Comparison of ENCODE assay signal across 9 cellular contexts in the genomic region with DNA sequence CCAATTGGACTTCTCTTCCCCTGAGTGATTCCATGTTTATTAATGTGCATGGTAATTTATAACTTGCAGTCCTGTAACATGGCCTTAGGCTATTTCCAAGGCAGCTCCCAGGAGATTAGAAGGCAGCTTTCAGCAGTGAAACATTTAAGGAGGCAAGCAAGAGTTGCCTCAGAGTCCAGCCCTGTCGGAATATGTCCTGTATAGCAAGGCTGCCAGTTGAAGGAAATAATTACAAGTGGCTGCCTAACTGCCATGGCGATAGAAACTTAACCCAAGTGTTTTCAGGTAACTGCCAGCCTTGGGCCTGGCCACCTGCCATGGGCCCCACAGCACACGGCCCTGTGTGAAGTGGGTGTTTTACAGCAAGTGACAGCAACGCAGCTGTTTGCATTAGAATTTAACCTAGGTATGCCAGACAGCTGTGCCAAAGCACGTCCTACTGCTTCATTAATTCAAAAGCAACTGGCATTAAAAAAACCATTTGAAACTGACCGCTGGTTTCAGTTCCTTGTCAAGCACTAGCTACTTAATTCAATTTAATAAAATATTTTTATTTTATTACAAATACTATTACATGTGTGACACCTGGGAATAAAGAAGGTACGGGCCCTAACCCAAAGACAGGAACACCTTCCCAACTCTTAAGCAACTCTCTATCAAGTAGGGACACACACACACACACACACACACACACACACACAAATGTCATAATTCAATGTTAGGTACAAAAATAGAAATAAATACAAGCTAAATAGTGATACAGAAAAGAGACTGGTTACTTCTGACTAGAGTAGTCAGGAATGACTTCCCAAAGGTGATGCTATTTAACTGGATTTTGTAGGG.
DNase-seq lines count a peak whose midpoint lies in the region; ATAC-seq and TF ChIP-seq lines count a peak whose summit lies in the region.
"Had no signal": no experiment of that assay in that cellular context is flagged by ENCODE, and none has a peak within 500 bp of the region (broad histone marks: within the 10 kb centered on the region; RNA-seq: fewer than 3 reads in every experiment).

No MANE protein-coding gene starts in this region.

- H3K27ac ChIP-seq in ACC112 (ENCODE audit: low read depth, low read length), result no peak overlapping the region
- peak overlapping the region in 2 of 4 donors; percentile 9 to 23 for H3K27ac ChIP-seq in gastroesophageal sphincter

- H3K27me3 ChIP-seq in ACC112 (ENCODE audit: insufficient read depth, low read length) (no peaks in the 10 kb centered on the region), gastroesophageal sphincter (no peaks in the 10 kb centered on the region)

- no peak for TF ChIP-seq POLR2A in gastroesophageal sphincter (IDR thresholded peaks at IDR 0.05)

- no peaks in the 10 kb centered on the region for H3K79me2 ChIP-seq in ACC112 (ENCODE audit: control insufficient read depth, insufficient read depth, low read length, unreplicated experiment)

- no peaks in the 10 kb centered on the region for H3K4me1 ChIP-seq in ACC112 (ENCODE audit: control insufficient read depth, insufficient read depth, low read length, unreplicated experiment)
- H3K4me1 ChIP-seq in gastroesophageal sphincter, result peaks cover 0 to 5% (median 0%) of the 10 kb centered on the region in 3 donors
- H3K4me1 ChIP-seq: BE2C had no signal

- peak; percentile 57 for DNase-seq in NCI-H2171 (lab: John Stamatoyannopoulos, UW)
- no peak for DNase-seq in NCI-H1436 treated with DMSO at 0.1 percent for 48 hours (lab: John Stamatoyannopoulos, UW)
- DNase-seq in RKO (ENCODE audit: low spot score), result no peak
- DNase-seq: BE2C had no signal

- ATAC-seq in GM21528 (IDR thresholded peaks at IDR 0.05; ENCODE audit: low FRiP score, unreplicated experiment), result peak; percentile 64
- peak; percentile 17 for ATAC-seq in gastroesophageal sphincter
- no peak for ATAC-seq in GM21367 (IDR thresholded peaks at IDR 0.05; ENCODE audit: unreplicated experiment)
- no peak for ATAC-seq in HG03460 (IDR thresholded peaks at IDR 0.05; ENCODE audit: unreplicated experiment)

- H3K4me3 ChIP-seq in ACC112 (ENCODE audit: low read depth, low read length) (no peak overlapping the region), gastroesophageal sphincter (no peak overlapping the region)

- no peak for TF ChIP-seq EP300 in gastroesophageal sphincter (IDR thresholded peaks at IDR 0.05)

- peak overlapping the region; percentile 57 for H2AFZ ChIP-seq in ACC112 (ENCODE audit: low read length, unreplicated experiment)

- WGBS in gastroesophageal sphincter (ENCODE audit: low coverage in 1 of 2), 2 donors, result 34 to 54% methylated on average over 6 to 7 of the region's 7 CpGs

- no peaks in the 10 kb centered on the region for H3K9me3 ChIP-seq in gastroesophageal sphincter
- H3K9me3 ChIP-seq: BE2C had no signal

- no peaks in the 10 kb centered on the region for H3K36me3 ChIP-seq in ACC112 (ENCODE audit: insufficient read depth, low read length)
- H3K36me3 ChIP-seq in gastroesophageal sphincter, result no peaks in the 10 kb centered on the region
- H3K36me3 ChIP-seq: BE2C had no signal

- TF ChIP-seq CTCF in gastroesophageal sphincter (IDR thresholded peaks at IDR 0.05), result no peak

Comparison
In these comparisons a context has a peak if more than half of its experiments do, and no peak if none do; other contexts are left out.
1. ATAC-seq: peak in GM21528 (single experiment) and gastroesophageal sphincter (single experiment); none in GM21367 (single experiment) and HG03460 (single experiment).